Comparison of ENCODE assay signal across 8 cellular contexts in the genomic region with DNA sequence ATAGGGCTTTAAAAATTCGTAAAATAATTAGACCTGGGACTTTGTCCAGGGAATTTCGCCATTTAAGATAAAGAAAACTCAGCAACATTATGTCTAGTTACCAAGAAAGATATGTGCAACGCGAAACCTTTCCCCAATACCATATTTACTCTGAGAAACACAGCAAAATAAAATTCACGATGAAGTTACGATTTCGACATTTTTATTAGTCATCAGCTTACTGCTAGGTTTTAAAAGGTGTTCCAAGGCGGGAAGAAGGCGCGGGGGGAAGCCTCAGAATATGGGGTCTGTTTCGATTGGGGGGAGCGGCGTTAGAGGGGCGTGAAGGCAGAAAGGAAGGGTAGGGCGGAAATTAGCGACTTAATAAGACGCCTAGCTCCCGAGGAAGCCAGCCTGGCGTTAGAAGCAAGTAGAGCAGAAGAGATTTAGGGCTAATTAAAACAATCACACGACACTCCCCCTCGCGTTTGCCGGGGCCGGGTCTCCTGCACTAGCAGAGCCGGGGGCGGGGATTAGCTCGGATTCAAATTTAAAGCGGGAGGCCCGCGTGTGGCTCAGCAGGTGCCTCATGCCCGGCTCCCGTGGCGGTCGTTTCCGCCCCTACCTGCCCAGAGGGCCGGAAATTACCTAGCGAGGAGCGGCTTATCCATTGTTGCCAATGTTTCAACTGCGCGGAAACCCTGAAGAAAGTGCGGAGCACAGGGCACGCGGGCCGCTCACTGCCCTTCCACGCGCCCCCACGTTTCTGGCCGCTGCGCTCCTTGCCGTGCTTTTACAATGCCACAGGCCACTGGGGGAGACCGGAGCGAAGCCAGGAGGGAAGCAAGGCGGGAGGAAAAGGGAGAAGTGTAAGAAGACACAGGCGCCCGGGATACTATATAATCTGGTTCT. TPM values are rescaled to one million over a fixed set of nuclear protein-coding genes. Genes with fewer than 3 reads are reported as not detected.
DNase-seq lines count a peak whose midpoint lies in the region; ATAC-seq lines count a peak whose summit lies in the region.

No MANE protein-coding gene starts in this region.

- H3K36me3 ChIP-seq in BLaER1 = no peaks in the 10 kb centered on the region

- intact Hi-C loops in activated CD4-positive, alpha-beta T cell treated with anti-CD3 and anti-CD28 coated beads, Interleukin-2, amount 10 ng/mL, durations not matched to agents 24 days and 14 days (cut with micrococcal nuclease) = loop anchor here (1.0 to 10.0 kb wide), 11 partner anchors 98 to 1589 kb away; a partner anchor contains a TSS
- intact Hi-C loops in dendritic cell treated with granulocyte-macrophage colony-stimulating factor and Interleukin-4, amounts not matched to agents 40 ng/mL and 50 ng/mL, for 4 days (cut with micrococcal nuclease) = loop anchor here (5.0 kb wide), 3 partner anchors 153 to 383 kb away; a partner anchor contains a TSS

- H3K4me3 Mint-ChIP-seq in activated CD4-positive, alpha-beta T cell treated with anti-CD3 and anti-CD28 coated beads, Interleukin-2, amount 10 ng/mL, durations not matched to agents 24 days and 14 days = peak overlapping the region; percentile 98
- H3K4me3 Mint-ChIP-seq in dendritic cell treated with granulocyte-macrophage colony-stimulating factor and Interleukin-4, amounts not matched to agents 40 ng/mL and 50 ng/mL, for 4 days = peak overlapping the region; percentile 83

- peaks cover 4% of the 10 kb centered on the region for H3K36me3 Mint-ChIP-seq in activated CD4-positive, alpha-beta T cell treated with anti-CD3 and anti-CD28 coated beads, Interleukin-2, amount 10 ng/mL, durations not matched to agents 24 days and 14 days (ENCODE audit: low read depth)
- H3K36me3 Mint-ChIP-seq in dendritic cell treated with granulocyte-macrophage colony-stimulating factor and Interleukin-4, amounts not matched to agents 40 ng/mL and 50 ng/mL, for 4 days (ENCODE audit: low read depth) = peaks cover 15% of the 10 kb centered on the region

- peaks cover 32% of the 10 kb centered on the region for H3K4me1 ChIP-seq in BLaER1

- ATAC-seq in GM19351 (IDR thresholded peaks at IDR 0.05; ENCODE audit: unreplicated experiment) (peak; percentile 44), HG03469 (IDR thresholded peaks at IDR 0.05; ENCODE audit: unreplicated experiment) (peak; percentile 23), left lobe of liver (peak; percentile 55)

- peaks cover 2% of the 10 kb centered on the region for H3K27me3 Mint-ChIP-seq in activated CD4-positive, alpha-beta T cell treated with anti-CD3 and anti-CD28 coated beads, Interleukin-2, amount 10 ng/mL, durations not matched to agents 24 days and 14 days
- H3K27me3 Mint-ChIP-seq in dendritic cell treated with granulocyte-macrophage colony-stimulating factor and Interleukin-4, amounts not matched to agents 40 ng/mL and 50 ng/mL, for 4 days = no peaks in the 10 kb centered on the region

- peak overlapping the region; percentile 99 for H3K27ac Mint-ChIP-seq in activated CD4-positive, alpha-beta T cell treated with anti-CD3 and anti-CD28 coated beads, Interleukin-2, amount 10 ng/mL, durations not matched to agents 24 days and 14 days
- peak overlapping the region; percentile 94 for H3K27ac Mint-ChIP-seq in dendritic cell treated with granulocyte-macrophage colony-stimulating factor and Interleukin-4, amounts not matched to agents 40 ng/mL and 50 ng/mL, for 4 days

- H3K4me3 ChIP-seq in BLaER1 = peak overlapping the region; percentile 90

- H3K9me3 Mint-ChIP-seq in activated CD4-positive, alpha-beta T cell treated with anti-CD3 and anti-CD28 coated beads, Interleukin-2, amount 10 ng/mL, durations not matched to agents 24 days and 14 days = no peaks in the 10 kb centered on the region
- H3K9me3 Mint-ChIP-seq in dendritic cell treated with granulocyte-macrophage colony-stimulating factor and Interleukin-4, amounts not matched to agents 40 ng/mL and 50 ng/mL, for 4 days = no peaks in the 10 kb centered on the region

- peaks cover 23% of the 10 kb centered on the region; the same call in 1 of the 2 replicates for H4K20me1 ChIP-seq in BLaER1

- peaks cover 34% of the 10 kb centered on the region for H3K4me1 Mint-ChIP-seq in activated CD4-positive, alpha-beta T cell treated with anti-CD3 and anti-CD28 coated beads, Interleukin-2, amount 10 ng/mL, durations not matched to agents 24 days and 14 days
- peaks cover 15% of the 10 kb centered on the region for H3K4me1 Mint-ChIP-seq in dendritic cell treated with granulocyte-macrophage colony-stimulating factor and Interleukin-4, amounts not matched to agents 40 ng/mL and 50 ng/mL, for 4 days (ENCODE audit: low read depth)

- peaks cover 8% of the 10 kb centered on the region for H3K9me3 ChIP-seq in BLaER1

- peak overlapping the region; percentile 91 for H3K4me2 ChIP-seq in BLaER1

- peak overlapping the region; percentile 91 for H3K27ac ChIP-seq in BLaER1

- H3K27me3 ChIP-seq in BLaER1 = no peaks in the 10 kb centered on the region

- DNase-seq in NCI-H526 (lab: John Stamatoyannopoulos, UW) (peak; percentile 98 to 100), left lobe of liver (ENCODE audit: low spot score) (peak; percentile 87)
- peak; percentile 97 for DNase-seq in activated CD4-positive, alpha-beta T cell treated with anti-CD3 and anti-CD28 coated beads, Interleukin-2, amount 10 ng/mL, durations not matched to agents 24 days and 14 days
- peak; percentile 84 to 86 for DNase-seq in stimulated activated CD4-positive, alpha-beta T cell treated with anti-CD3 and anti-CD28 coated beads, Interleukin-2, amount 100 ng/mL, for 48 hours

- peak overlapping the region; percentile 89 for H3K9ac ChIP-seq in BLaER1

RNA-seq across cellular contexts. Expression of a gene that starts 0.8 kb away (rescaled TPM):
- 17.2 and 17.5 TPM in 2 replicates for total RNA-seq in activated CD4-positive, alpha-beta T cell treated with anti-CD3 and anti-CD28 coated beads, Interleukin-2, amount 10 ng/mL, durations not matched to agents 24 days and 14 days
- 4.7 TPM for total RNA-seq in left lobe of liver

Comparison
In these comparisons a context has a peak if more than half of its experiments do, and no peak if none do; other contexts are left out.
1. Peak in every context shown above with its lines: DNase-seq, ATAC-seq, H3K4me3 ChIP-seq and H3K27ac ChIP-seq.